8 cellular contexts compared by ENCODE assay signal in genomic region chr12:104286538-104287482, GRCh38. TPM values are rescaled to one million over a fixed set of nuclear protein-coding genes. Genes with fewer than 3 reads are reported as not detected.
DNase-seq lines count a peak whose midpoint lies in the region; ATAC-seq, FAIRE-seq and TF ChIP-seq lines count a peak whose summit lies in the region.

No MANE protein-coding gene starts in this region.

- no peak overlapping the region for H2BK12ac ChIP-seq in trophoblast cell (ENCODE audit: low read length)

- FAIRE-seq in GM12891 (lab: Jason Lieb, UNC): peak; percentile 86

- H2BK120ac ChIP-seq in trophoblast cell (ENCODE audit: insufficient read depth, low read length, poor library complexity): peak overlapping the region; percentile 18

- WGBS in adipose tissue, 3 donors: 0 to 1% (median 0%) methylated on average over 40 of the region's 40 CpGs
- WGBS in heart left ventricle, 4 donors: 0% methylated on average over 36 to 40 of the region's 40 CpGs
- no CpG with 5 or more reads among the region's 40 CpGs for WGBS in trophoblast cell (ENCODE audit: extremely low coverage, insufficient coverage, insufficient read length)

- peak overlapping the region; percentile 58 for H3K18ac ChIP-seq in trophoblast cell (ENCODE audit: low read length)

- DNase-seq in GM12891 (ENCODE audit: insufficient read length, low spot score) (peak; percentile 60), NCI-H1417 (lab: John Stamatoyannopoulos, UW) (peak; percentile 97 to 99 (median 98)), SW480 (ENCODE audit: low spot score) (peak; percentile 96), heart left ventricle (peak; percentile 92 to 95 (median 94)), trophoblast cell (peak; percentile 97), type B pancreatic cell (ENCODE audit: extremely low spot score, unreplicated experiment) (peak; percentile 87)

- H3K9me3 Mint-ChIP-seq in type B pancreatic cell: no peaks in the 10 kb centered on the region

- no peak overlapping the region for H3K23ac ChIP-seq in trophoblast cell (ENCODE audit: low read length)

- no peak overlapping the region for H2AK5ac ChIP-seq in trophoblast cell (ENCODE audit: low read length)

- peaks cover 7% of the 10 kb centered on the region for H3K4me1 Mint-ChIP-seq in type B pancreatic cell (ENCODE audit: unreplicated experiment)

- peak; percentile 94 for TF ChIP-seq POLR2A in GM12891 (IDR thresholded peaks at IDR 0.05; ENCODE audit: low read depth, low read length)
- peak in 1 of 2 donors; percentile 88 for TF ChIP-seq POLR2A in heart left ventricle (IDR thresholded peaks at IDR 0.05)

- H3K4me1 ChIP-seq in heart left ventricle (peaks cover 0 to 38% (median 28%) of the 10 kb centered on the region in 12 donors), trophoblast cell (ENCODE audit: control insufficient read depth in 1 of 2, insufficient read depth in 2 of 2, low read length in 2 of 2) (peaks cover 5 to 6% of the 10 kb centered on the region in 2 experiments)

- peak overlapping the region; percentile 92 for H3K4me2 ChIP-seq in trophoblast cell (ENCODE audit: low read length)

- peak overlapping the region; percentile 71 for H4K8ac ChIP-seq in trophoblast cell (ENCODE audit: low read depth, low read length)

- H3K4me3 ChIP-seq in heart left ventricle (peak overlapping the region; percentile 53 to 92 (median 74)), trophoblast cell (ENCODE audit: low read depth, low read length) (peak overlapping the region; percentile 88)

- peak; percentile 87 for ATAC-seq in HG02763 (IDR thresholded peaks at IDR 0.05; ENCODE audit: unreplicated experiment)
- ATAC-seq in heart left ventricle: peak; percentile 91 to 94 (median 93)

- H3K79me1 ChIP-seq in trophoblast cell (ENCODE audit: low read length): peaks cover 7% of the 10 kb centered on the region

- H3K4ac ChIP-seq in trophoblast cell (ENCODE audit: low read depth, low read length): no peak overlapping the region

- peak overlapping the region; percentile 78 for H2BK5ac ChIP-seq in trophoblast cell (ENCODE audit: low read depth, low read length, poor library complexity)

- TF ChIP-seq CTCF in heart left ventricle (IDR thresholded peaks at IDR 0.05) (peak in 1 of 12 donors; percentile 9), type B pancreatic cell (conservative IDR thresholded peaks at IDR 0.05) (peak; percentile 16)

- H3K27me3 ChIP-seq in heart left ventricle (no peaks in the 10 kb centered on the region), trophoblast cell (ENCODE audit: insufficient read depth, low read length) (no peaks in the 10 kb centered on the region)

- H4K91ac ChIP-seq in trophoblast cell (ENCODE audit: low read depth, low read length): peak overlapping the region; percentile 70

- H3K14ac ChIP-seq in trophoblast cell (ENCODE audit: low read length): peak overlapping the region; percentile 84

- H3K27ac ChIP-seq in adipose tissue (ENCODE audit: low read depth, low read length) (peak overlapping the region; percentile 12), heart left ventricle (peak overlapping the region; percentile 75 to 97 (median 94)), trophoblast cell (ENCODE audit: low read depth, low read length) (peak overlapping the region; percentile 88)

- H3K27me3 Mint-ChIP-seq in type B pancreatic cell: no peaks in the 10 kb centered on the region

- H4K12ac ChIP-seq in trophoblast cell (ENCODE audit: low read depth, low read length): peak overlapping the region; percentile 33

- H3K36me3 Mint-ChIP-seq in type B pancreatic cell: peaks cover 3% of the 10 kb centered on the region

- H3K79me2 ChIP-seq in trophoblast cell (ENCODE audit: control insufficient read depth, insufficient read depth, low read length, poor library complexity): peaks cover 1% of the 10 kb centered on the region

- peak overlapping the region; percentile 99 for H3K27ac Mint-ChIP-seq in type B pancreatic cell

- H3K4me3 Mint-ChIP-seq in type B pancreatic cell: peak overlapping the region; percentile 98

- H3K36me3 ChIP-seq in heart left ventricle (peaks cover 0 to 16% (median 11%) of the 10 kb centered on the region in 9 donors), trophoblast cell (ENCODE audit: control insufficient read depth in 1 of 2, insufficient read depth in 2 of 2, low read length in 2 of 2) (peaks cover 0 to 9% of the 10 kb centered on the region in 2 experiments)

- no peaks in the 10 kb centered on the region for H3K9me3 ChIP-seq in heart left ventricle
- no peaks in the 10 kb centered on the region for H3K9me3 ChIP-seq in trophoblast cell (ENCODE audit: insufficient read depth, low read depth, low read length)

- peak overlapping the region; percentile 82 for H3K9ac ChIP-seq in trophoblast cell (ENCODE audit: low read length)

- peak overlapping the region; percentile 38 for H2AFZ ChIP-seq in trophoblast cell (ENCODE audit: insufficient read depth, low read length, poor library complexity)

- intact Hi-C loops in heart left ventricle (cut with DNase I): loop anchor here in 9 of 10 donors (2.0 to 5.0 kb wide), 4 partner anchors 68 to 148 kb away; partner anchors contain the start of genes TXNRD1 (in 6 of the 9) and NFYB (in 1 of the 9)

TF ChIP-seq in GM12891, 5 proteins besides CTCF, POLR2A, EP300 and RAD21:
- TF ChIP-seq POU2F2 (IDR thresholded peaks at IDR 0.05; ENCODE audit: low read depth, low read length): peak; percentile 95
- TF ChIP-seq PAX5 (IDR thresholded peaks at IDR 0.05; ENCODE audit: insufficient read depth, low read length, severe bottlenecking): no peak
- TF ChIP-seq POLR2AphosphoS5 (IDR thresholded peaks at IDR 0.05; ENCODE audit: low read depth, low read length): peak; percentile 95
- no peak for TF ChIP-seq SPI1 (IDR thresholded peaks at IDR 0.05; ENCODE audit: low read depth, low read length)
- TF ChIP-seq TAF1 (IDR thresholded peaks at IDR 0.05; ENCODE audit: low read depth, low read length): peak; percentile 81

RNA-seq across cellular contexts. Expression of gene EID3, which starts 16.7 kb away (rescaled TPM):
- 2.1 TPM for polyA plus RNA-seq in GM12891 (2012; ENCODE audit: low read depth, missing spikeins)
- polyA plus RNA-seq in adipose tissue: 1 to 10 TPM in 2 of 3 donors, under 1 TPM in 1; 0.53 to 2.5 (median 2.2) TPM
- 1 to 10 TPM in 6 of 9 donors, under 1 TPM in 3; 0.44 to 4.0 (median 1.3) TPM for total RNA-seq in heart left ventricle
- 1 to 10 TPM in 1 of 2 donors, under 1 TPM in 1; 0.55 to 1.6 TPM for polyA plus RNA-seq in heart left ventricle
- 0.67 and 0.78 TPM in 2 replicates for polyA plus RNA-seq in trophoblast cell (2013)
- total RNA-seq in type B pancreatic cell (ENCODE audit: low replicate concordance): 2.9 and 7.3 TPM in 2 replicates

Comparison
In these comparisons a context has a peak if more than half of its experiments do, and no peak if none do; other contexts are left out.
1. Peak in every context shown above with its lines: DNase-seq, ATAC-seq, H3K4me3 ChIP-seq and H3K27ac ChIP-seq.
2. H3K27ac ChIP-seq: peak in every context shown above with its lines; median percentile 94 in heart left ventricle; 88 in trophoblast cell; 12 in adipose tissue.